In the genomic region with DNA sequence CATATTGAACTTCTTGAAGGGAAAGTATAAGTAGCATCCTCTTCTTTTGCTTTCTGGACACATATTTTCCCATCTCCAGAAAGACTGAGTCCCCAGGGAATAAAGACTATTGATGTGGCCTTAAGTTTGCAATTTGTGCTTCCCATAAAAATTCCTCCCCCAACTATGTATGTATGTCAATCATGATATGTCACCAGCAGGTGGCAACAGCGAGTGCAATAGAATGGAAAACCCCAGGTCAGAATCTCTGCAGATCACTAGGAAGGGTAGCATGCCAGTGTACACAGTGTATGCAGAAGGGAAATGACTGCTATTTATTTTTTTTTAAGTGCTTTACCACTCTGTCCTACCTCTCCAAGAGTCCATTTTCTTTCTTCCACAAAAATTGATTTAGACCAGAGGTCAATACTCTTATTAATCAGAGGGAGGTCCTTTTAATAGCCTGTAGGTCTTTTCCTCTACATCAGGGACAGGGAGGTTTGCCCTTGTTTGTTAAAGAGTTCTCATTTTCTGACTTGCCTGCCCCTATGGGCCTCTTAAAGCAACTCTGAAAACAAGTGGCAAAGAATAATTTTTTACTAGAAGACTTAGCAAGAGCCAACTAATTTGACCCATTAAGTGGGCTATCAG, we compare ENCODE assay signal across 8 cellular contexts.
DNase-seq lines count a peak whose midpoint lies in the region; ATAC-seq, FAIRE-seq and TF ChIP-seq lines count a peak whose summit lies in the region.

No MANE protein-coding gene starts in this region.

- FAIRE-seq in GM12891 (lab: Jason Lieb, UNC), result peak; percentile 80

- H3K4me3 ChIP-seq in liver (ENCODE audit: low read depth in 1 of 3, low read length in 3 of 3), result no peak overlapping the region

- no peak for TF ChIP-seq POLR2A in GM12891 (IDR thresholded peaks at IDR 0.05; ENCODE audit: low read depth, low read length)

- no peaks in the 10 kb centered on the region for H3K9me3 ChIP-seq in liver (ENCODE audit: control insufficient read depth in 4 of 4, low read length in 3 of 4)

- H3K27me3 ChIP-seq in liver (ENCODE audit: control insufficient read depth in 4 of 4, insufficient read depth in 4 of 4, low read length in 3 of 4), result no peaks in the 10 kb centered on the region

- peak; percentile 96 for ATAC-seq in HG02588 (IDR thresholded peaks at IDR 0.05; ENCODE audit: unreplicated experiment)
- ATAC-seq in stimulated activated effector memory CD8-positive, alpha-beta T cell treated with anti-CD3 and anti-CD28 coated beads, Interleukin-12 subunit alpha, Interleukin-12 subunit beta, amount 100 ng/mL, for 72 hours, result peak; percentile 34

- DNase-seq in ACHN (peak; percentile 66), GM12891 (ENCODE audit: insufficient read length, low spot score) (peak; percentile 11), M059J (ENCODE audit: low read depth) (peak; percentile 69), SHP77 treated with DMSO at 0.1 percent for 48 hours (lab: John Stamatoyannopoulos, UW) (peak; percentile 81), dedifferentiated amniotic fluid mesenchymal stem cell (ENCODE audit: extremely low spot score) (peak; percentile 52)
- peak in 1 of 2 donors; percentile 49 for DNase-seq in stimulated activated effector memory CD8-positive, alpha-beta T cell treated with anti-CD3 and anti-CD28 coated beads, Interleukin-12 subunit alpha, Interleukin-12 subunit beta, amount 100 ng/mL, for 72 hours (ENCODE audit: low spot score in 2 of 2)

- peak; percentile 82 to 90 for TF ChIP-seq RAD21 in liver (IDR thresholded peaks at IDR 0.05)

- no peak overlapping the region for H3K27ac ChIP-seq in liver (ENCODE audit: low read depth in 1 of 2, low read length in 2 of 2)

- peaks cover 5% of the 10 kb centered on the region for H3K9me3 Mint-ChIP-seq in stimulated activated effector memory CD8-positive, alpha-beta T cell treated with anti-CD3 and anti-CD28 coated beads, Interleukin-12 subunit alpha, Interleukin-12 subunit beta, amount 100 ng/mL, for 72 hours

- H3K4me3 Mint-ChIP-seq in stimulated activated effector memory CD8-positive, alpha-beta T cell treated with anti-CD3 and anti-CD28 coated beads, Interleukin-12 subunit alpha, Interleukin-12 subunit beta, amount 100 ng/mL, for 72 hours, result no peak overlapping the region

- no peak overlapping the region for H3K27ac Mint-ChIP-seq in stimulated activated effector memory CD8-positive, alpha-beta T cell treated with anti-CD3 and anti-CD28 coated beads, Interleukin-12 subunit alpha, Interleukin-12 subunit beta, amount 100 ng/mL, for 72 hours

- no peaks in the 10 kb centered on the region for H3K4me1 Mint-ChIP-seq in stimulated activated effector memory CD8-positive, alpha-beta T cell treated with anti-CD3 and anti-CD28 coated beads, Interleukin-12 subunit alpha, Interleukin-12 subunit beta, amount 100 ng/mL, for 72 hours

- no peaks in the 10 kb centered on the region for H3K4me1 ChIP-seq in liver (ENCODE audit: control insufficient read depth in 4 of 4, insufficient read depth in 4 of 4, low read length in 3 of 4)

- no peak overlapping the region for H3K9ac ChIP-seq in liver (ENCODE audit: low read depth in 1 of 2, low read length in 2 of 2)

- WGBS in liver, result 0% methylated on average over 1 of the region's 1 CpG

- peak; percentile 68 for TF ChIP-seq CTCF in liver (IDR thresholded peaks at IDR 0.05; ENCODE audit: low read depth, low read length, missing input control)

- in situ Hi-C loops in ACHN (cut with HindIII; ENCODE audit: low pct_ligation_motif_present, low pct_unique_long_range_greater_than_20kb, low sequenced_read_pairs), result no loop called here

- H3K36me3 Mint-ChIP-seq in stimulated activated effector memory CD8-positive, alpha-beta T cell treated with anti-CD3 and anti-CD28 coated beads, Interleukin-12 subunit alpha, Interleukin-12 subunit beta, amount 100 ng/mL, for 72 hours, result no peaks in the 10 kb centered on the region

- H3K36me3 ChIP-seq in liver (ENCODE audit: control insufficient read depth in 4 of 4, insufficient read depth in 3 of 4, low read depth in 1 of 4, low read length in 3 of 4), result no peaks in the 10 kb centered on the region

TF ChIP-seq in GM12891, 5 proteins besides CTCF, POLR2A, EP300 and RAD21:
- TF ChIP-seq PAX5 (IDR thresholded peaks at IDR 0.05; ENCODE audit: insufficient read depth, low read length, severe bottlenecking), result no peak

TF ChIP-seq in liver, 16 proteins besides CTCF, POLR2A, EP300 and RAD21:
- no peak for TF ChIP-seq JUND (IDR thresholded peaks at IDR 0.05)
- no peak for TF ChIP-seq HNF4A (conservative IDR thresholded peaks at IDR 0.05)
- no peak for TF ChIP-seq ATF3 (IDR thresholded peaks at IDR 0.05)
- TF ChIP-seq SP1 (IDR thresholded peaks at IDR 0.05), result peak; percentile 9
- TF ChIP-seq RXRA (IDR thresholded peaks at IDR 0.05), result peak in 1 of 2 donors; percentile 6
- TF ChIP-seq YY1 (IDR thresholded peaks at IDR 0.05), result peak; percentile 17
- TF ChIP-seq EGR1 (IDR thresholded peaks at IDR 0.05; ENCODE audit: low read depth in 2 of 2), result no peak
- no peak for TF ChIP-seq NR2F2 (IDR thresholded peaks at IDR 0.05)
- TF ChIP-seq, protein P1, sequence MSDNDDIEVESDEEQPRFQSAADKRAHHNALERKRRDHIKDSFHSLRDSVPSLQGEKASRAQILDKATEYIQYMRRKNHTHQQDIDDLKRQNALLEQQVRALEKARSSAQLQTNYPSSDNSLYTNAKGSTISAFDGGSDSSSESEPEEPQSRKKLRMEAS (IDR thresholded peaks at IDR 0.05), result no peak
- TF ChIP-seq, protein P2, sequence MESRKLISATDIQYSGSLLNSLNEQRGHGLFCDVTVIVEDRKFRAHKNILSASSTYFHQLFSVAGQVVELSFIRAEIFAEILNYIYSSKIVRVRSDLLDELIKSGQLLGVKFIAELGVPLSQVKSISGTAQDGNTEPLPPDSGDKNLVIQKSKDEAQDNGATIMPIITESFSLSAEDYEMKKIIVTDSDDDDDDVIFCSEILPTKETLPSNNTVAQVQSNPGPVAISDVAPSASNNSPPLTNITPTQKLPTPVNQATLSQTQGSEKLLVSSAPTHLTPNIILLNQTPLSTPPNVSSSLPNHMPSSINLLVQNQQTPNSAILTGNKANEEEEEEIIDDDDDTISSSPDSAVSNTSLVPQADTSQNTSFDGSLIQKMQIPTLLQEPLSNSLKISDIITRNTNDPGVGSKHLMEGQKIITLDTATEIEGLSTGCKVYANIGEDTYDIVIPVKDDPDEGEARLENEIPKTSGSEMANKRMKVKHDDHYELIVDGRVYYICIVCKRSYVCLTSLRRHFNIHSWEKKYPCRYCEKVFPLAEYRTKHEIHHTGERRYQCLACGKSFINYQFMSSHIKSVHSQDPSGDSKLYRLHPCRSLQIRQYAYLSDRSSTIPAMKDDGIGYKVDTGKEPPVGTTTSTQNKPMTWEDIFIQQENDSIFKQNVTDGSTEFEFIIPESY (IDR thresholded peaks at IDR 0.05), result no peak
- TF ChIP-seq TAF1 (conservative IDR thresholded peaks at IDR 0.05), result no peak
- no peak for TF ChIP-seq GABPA (IDR thresholded peaks at IDR 0.05 in 1 of 2, conservative IDR thresholded peaks at IDR 0.05 in 1 of 2)
- TF ChIP-seq, protein P3, sequence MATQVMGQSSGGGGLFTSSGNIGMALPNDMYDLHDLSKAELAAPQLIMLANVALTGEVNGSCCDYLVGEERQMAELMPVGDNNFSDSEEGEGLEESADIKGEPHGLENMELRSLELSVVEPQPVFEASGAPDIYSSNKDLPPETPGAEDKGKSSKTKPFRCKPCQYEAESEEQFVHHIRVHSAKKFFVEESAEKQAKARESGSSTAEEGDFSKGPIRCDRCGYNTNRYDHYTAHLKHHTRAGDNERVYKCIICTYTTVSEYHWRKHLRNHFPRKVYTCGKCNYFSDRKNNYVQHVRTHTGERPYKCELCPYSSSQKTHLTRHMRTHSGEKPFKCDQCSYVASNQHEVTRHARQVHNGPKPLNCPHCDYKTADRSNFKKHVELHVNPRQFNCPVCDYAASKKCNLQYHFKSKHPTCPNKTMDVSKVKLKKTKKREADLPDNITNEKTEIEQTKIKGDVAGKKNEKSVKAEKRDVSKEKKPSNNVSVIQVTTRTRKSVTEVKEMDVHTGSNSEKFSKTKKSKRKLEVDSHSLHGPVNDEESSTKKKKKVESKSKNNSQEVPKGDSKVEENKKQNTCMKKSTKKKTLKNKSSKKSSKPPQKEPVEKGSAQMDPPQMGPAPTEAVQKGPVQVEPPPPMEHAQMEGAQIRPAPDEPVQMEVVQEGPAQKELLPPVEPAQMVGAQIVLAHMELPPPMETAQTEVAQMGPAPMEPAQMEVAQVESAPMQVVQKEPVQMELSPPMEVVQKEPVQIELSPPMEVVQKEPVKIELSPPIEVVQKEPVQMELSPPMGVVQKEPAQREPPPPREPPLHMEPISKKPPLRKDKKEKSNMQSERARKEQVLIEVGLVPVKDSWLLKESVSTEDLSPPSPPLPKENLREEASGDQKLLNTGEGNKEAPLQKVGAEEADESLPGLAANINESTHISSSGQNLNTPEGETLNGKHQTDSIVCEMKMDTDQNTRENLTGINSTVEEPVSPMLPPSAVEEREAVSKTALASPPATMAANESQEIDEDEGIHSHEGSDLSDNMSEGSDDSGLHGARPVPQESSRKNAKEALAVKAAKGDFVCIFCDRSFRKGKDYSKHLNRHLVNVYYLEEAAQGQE (IDR thresholded peaks at IDR 0.05), result no peak
- TF ChIP-seq HNF4G (IDR thresholded peaks at IDR 0.05), result no peak
- TF ChIP-seq FOXA1 (IDR thresholded peaks at IDR 0.05), result no peak
